ENCODE assay signal across 8 cellular contexts in the genomic region with DNA sequence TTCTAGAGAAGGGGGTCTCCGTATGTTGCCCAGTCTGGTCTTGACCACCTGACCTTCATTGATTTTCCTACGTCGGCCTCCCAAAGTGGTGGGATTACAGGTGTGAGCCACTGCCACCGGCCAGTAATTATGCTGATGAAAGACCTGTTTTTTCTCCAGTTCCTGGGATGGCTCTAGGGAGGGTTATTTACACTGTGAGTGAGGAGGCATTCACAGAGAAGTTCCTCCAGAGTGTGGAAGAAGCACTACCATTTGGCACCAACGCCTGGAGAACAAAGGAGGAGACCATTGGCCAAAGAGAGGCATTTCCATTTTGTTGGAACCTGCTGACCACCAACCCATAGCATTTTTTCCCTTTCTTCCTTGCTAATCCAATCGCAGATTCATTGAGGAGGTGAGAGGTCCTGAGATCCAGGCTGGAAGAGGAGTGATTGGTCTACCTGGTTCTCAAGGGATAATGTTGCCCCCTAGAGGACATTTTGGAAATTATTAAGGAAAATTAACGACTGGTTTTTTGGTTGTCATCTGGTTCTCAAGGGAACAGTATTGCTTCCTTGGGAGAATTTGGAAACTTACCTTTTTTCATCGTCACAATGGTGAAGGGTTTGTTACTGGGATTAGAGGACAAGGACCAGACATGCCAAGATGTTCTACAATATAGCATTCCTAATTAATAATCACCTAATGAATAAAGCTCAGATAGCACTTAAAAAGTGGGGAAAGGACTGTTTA. TPM values are rescaled to one million over a fixed set of nuclear protein-coding genes. Genes with fewer than 3 reads are reported as not detected.
A peak's percentile ranks its signal among the peaks of the same experiment; 100 is the strongest.
DNase-seq lines count a peak whose midpoint lies in the region; ATAC-seq, FAIRE-seq and TF ChIP-seq lines count a peak whose summit lies in the region.

No MANE protein-coding gene starts in this region.

- H3K9me3 ChIP-seq in keratinocyte (ENCODE audit: control insufficient read depth, low read depth, low read length), result no peaks in the 10 kb centered on the region
- H3K9me3 ChIP-seq in testis, result no peaks in the 10 kb centered on the region

- ATAC-seq in GM19455 (IDR thresholded peaks at IDR 0.05; ENCODE audit: unreplicated experiment), result no peak
- ATAC-seq in HG03280 (IDR thresholded peaks at IDR 0.05; ENCODE audit: unreplicated experiment), result no peak

- no peak overlapping the region for H3K9ac ChIP-seq in keratinocyte (ENCODE audit: control insufficient read depth, extremely low read depth, insufficient read depth, low read length)

- peaks cover 15% of the 10 kb centered on the region for H3K4me1 ChIP-seq in keratinocyte (ENCODE audit: control insufficient read depth, extremely low read depth, insufficient read depth, low read length)
- no peaks in the 10 kb centered on the region for H3K4me1 ChIP-seq in testis

- H3K36me3 ChIP-seq in brain microvascular endothelial cell (replicated peaks) (no peaks in the 10 kb centered on the region), keratinocyte (ENCODE audit: control insufficient read depth in 2 of 2, extremely low read depth in 1 of 2, insufficient read depth in 2 of 2, low read length in 2 of 2) (no peaks in the 10 kb centered on the region), testis (ENCODE audit: low read depth, missing control alignments) (no peaks in the 10 kb centered on the region)

- H3K27ac ChIP-seq in brain microvascular endothelial cell (no peak overlapping the region), keratinocyte (ENCODE audit: control insufficient read depth, insufficient read depth, low read length) (no peak overlapping the region), testis (no peak overlapping the region)

- peak; percentile 49 for DNase-seq in DMS79 (lab: John Stamatoyannopoulos, UW)
- peak; percentile 88 for DNase-seq in NCI-H82 treated with DMSO at 0.1 percent for 48 hours (lab: John Stamatoyannopoulos, UW; ENCODE audit: unreplicated experiment)
- DNase-seq in brain microvascular endothelial cell, result peak; percentile 47
- DNase-seq in keratinocyte (ENCODE audit: low read depth, low spot score), result no peak
- peak; percentile 40 for DNase-seq in testis

- TF ChIP-seq CTCF in brain microvascular endothelial cell (IDR thresholded peaks at IDR 0.05; ENCODE audit: low read depth, low read length, missing control alignments) (peak; percentile 67), keratinocyte (optimal IDR thresholded peaks at IDR 0.05 in 1 of 3, IDR thresholded peaks at IDR 0.05 in 1 of 3, conservative IDR thresholded peaks at IDR 0.05 in 1 of 3; ENCODE audit: extremely low read depth in 1 of 3, insufficient read depth in 2 of 3, low read length in 3 of 3) (peak; percentile 44 to 61 (median 60)), testis (IDR thresholded peaks at IDR 0.05) (peak; percentile 71 to 81 (median 81))

- FAIRE-seq in keratinocyte (lab: Jason Lieb, UNC), result peak; percentile 93

- no peaks in the 10 kb centered on the region for H4K20me1 ChIP-seq in keratinocyte (ENCODE audit: control insufficient read depth, extremely low read depth, insufficient read depth, low read length)

- peak overlapping the region; percentile 72 for H2AFZ ChIP-seq in keratinocyte (ENCODE audit: control insufficient read depth, low read length)

- H3K27me3 ChIP-seq in brain microvascular endothelial cell (replicated peaks) (no peaks in the 10 kb centered on the region), keratinocyte (ENCODE audit: control insufficient read depth, extremely low read depth, insufficient read depth, low read length) (no peaks in the 10 kb centered on the region), testis (no peaks in the 10 kb centered on the region)

- H3K79me2 ChIP-seq in keratinocyte (ENCODE audit: control insufficient read depth, insufficient read depth, low read length), result no peaks in the 10 kb centered on the region

- peak; percentile 87 for TF ChIP-seq RAD21 in Ishikawa (IDR thresholded peaks at IDR 0.05; ENCODE audit: low read depth)

- dilution Hi-C loops in keratinocyte (cut with MboI; ENCODE audit: extremely low pct_ligation_motif_present, low sequenced_read_pairs), result no loop called here

- no peak for TF ChIP-seq EP300 in Ishikawa (IDR thresholded peaks at IDR 0.05; ENCODE audit: borderline replicate concordance)

- intact Hi-C loops in testis (cut with DNase I; ENCODE audit: low total_unique reads), result loop anchor here (10.0 kb wide), 1 partner anchor 50 kb away; no protein-coding TSS in a partner anchor

- no peak overlapping the region for H3K4me3 ChIP-seq in brain microvascular endothelial cell (ENCODE audit: low read depth, low read length)
- no peak overlapping the region for H3K4me3 ChIP-seq in keratinocyte (ENCODE audit: control insufficient read depth in 2 of 3, extremely low read depth in 1 of 3, insufficient read depth in 2 of 3, low read depth in 1 of 3, low read length in 3 of 3)
- no peak overlapping the region for H3K4me3 ChIP-seq in testis

- no peaks in the 10 kb centered on the region for H3K9me1 ChIP-seq in keratinocyte (ENCODE audit: control insufficient read depth, extremely low read depth, insufficient read depth, low read length)

- H3K4me2 ChIP-seq in keratinocyte (ENCODE audit: control insufficient read depth, extremely low read depth, insufficient read depth, low read depth, low read length), result peak overlapping the region; percentile 22

- TF ChIP-seq POLR2A in testis (IDR thresholded peaks at IDR 0.05), result no peak

- in situ Hi-C loops in brain microvascular endothelial cell (cut with HindIII; ENCODE audit: low pct_ligation_motif_present, low sequenced_read_pairs), result no loop called here

- 48 to 49% methylated on average over 8 of the region's 8 CpGs for WGBS in testis, 2 donors

TF ChIP-seq in Ishikawa, 13 proteins besides CTCF, POLR2A, EP300 and RAD21 (continues in another document):
- TF ChIP-seq TAF1 (IDR thresholded peaks at IDR 0.05; ENCODE audit: low read depth) (no peak), ZBTB7A (IDR thresholded peaks at IDR 0.05; ENCODE audit: low read depth) (no peak), CREB1 (IDR thresholded peaks at IDR 0.05; ENCODE audit: low read depth) (no peak), CEBPB (IDR thresholded peaks at IDR 0.05) (no peak), FOXM1 (IDR thresholded peaks at IDR 0.05; ENCODE audit: borderline replicate concordance, low read depth) (no peak), NFIC (IDR thresholded peaks at IDR 0.05) (no peak), EGR1 (IDR thresholded peaks at IDR 0.05) (no peak)
- TF ChIP-seq, protein P1, sequence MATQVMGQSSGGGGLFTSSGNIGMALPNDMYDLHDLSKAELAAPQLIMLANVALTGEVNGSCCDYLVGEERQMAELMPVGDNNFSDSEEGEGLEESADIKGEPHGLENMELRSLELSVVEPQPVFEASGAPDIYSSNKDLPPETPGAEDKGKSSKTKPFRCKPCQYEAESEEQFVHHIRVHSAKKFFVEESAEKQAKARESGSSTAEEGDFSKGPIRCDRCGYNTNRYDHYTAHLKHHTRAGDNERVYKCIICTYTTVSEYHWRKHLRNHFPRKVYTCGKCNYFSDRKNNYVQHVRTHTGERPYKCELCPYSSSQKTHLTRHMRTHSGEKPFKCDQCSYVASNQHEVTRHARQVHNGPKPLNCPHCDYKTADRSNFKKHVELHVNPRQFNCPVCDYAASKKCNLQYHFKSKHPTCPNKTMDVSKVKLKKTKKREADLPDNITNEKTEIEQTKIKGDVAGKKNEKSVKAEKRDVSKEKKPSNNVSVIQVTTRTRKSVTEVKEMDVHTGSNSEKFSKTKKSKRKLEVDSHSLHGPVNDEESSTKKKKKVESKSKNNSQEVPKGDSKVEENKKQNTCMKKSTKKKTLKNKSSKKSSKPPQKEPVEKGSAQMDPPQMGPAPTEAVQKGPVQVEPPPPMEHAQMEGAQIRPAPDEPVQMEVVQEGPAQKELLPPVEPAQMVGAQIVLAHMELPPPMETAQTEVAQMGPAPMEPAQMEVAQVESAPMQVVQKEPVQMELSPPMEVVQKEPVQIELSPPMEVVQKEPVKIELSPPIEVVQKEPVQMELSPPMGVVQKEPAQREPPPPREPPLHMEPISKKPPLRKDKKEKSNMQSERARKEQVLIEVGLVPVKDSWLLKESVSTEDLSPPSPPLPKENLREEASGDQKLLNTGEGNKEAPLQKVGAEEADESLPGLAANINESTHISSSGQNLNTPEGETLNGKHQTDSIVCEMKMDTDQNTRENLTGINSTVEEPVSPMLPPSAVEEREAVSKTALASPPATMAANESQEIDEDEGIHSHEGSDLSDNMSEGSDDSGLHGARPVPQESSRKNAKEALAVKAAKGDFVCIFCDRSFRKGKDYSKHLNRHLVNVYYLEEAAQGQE (IDR thresholded peaks at IDR 0.05; ENCODE audit: low read depth), result no peak
- TF ChIP-seq, protein P2, sequence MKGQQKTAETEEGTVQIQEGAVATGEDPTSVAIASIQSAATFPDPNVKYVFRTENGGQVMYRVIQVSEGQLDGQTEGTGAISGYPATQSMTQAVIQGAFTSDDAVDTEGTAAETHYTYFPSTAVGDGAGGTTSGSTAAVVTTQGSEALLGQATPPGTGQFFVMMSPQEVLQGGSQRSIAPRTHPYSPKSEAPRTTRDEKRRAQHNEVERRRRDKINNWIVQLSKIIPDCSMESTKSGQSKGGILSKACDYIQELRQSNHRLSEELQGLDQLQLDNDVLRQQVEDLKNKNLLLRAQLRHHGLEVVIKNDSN (IDR thresholded peaks at IDR 0.05), result no peak

RNA-seq across cellular contexts. Expression of a gene that starts 5.5 kb away (rescaled TPM):
- 58.7 to 107 TPM (median 102 TPM) in 3 replicates for polyA plus RNA-seq in keratinocyte
- polyA plus RNA-seq in keratinocyte (2011; ENCODE audit: low read depth), result 22.6 TPM
- 78.1 and 80.2 TPM in 2 replicates for polyA plus RNA-seq in keratinocyte (2011; cell fraction: cytosol; rRNA removed)
- polyA plus RNA-seq in keratinocyte (2011; cell fraction: nucleus; rRNA removed), result 51.1 and 61.4 TPM in 2 replicates
- polyA plus RNA-seq in keratinocyte (2012; ENCODE audit: low replicate concordance), result 47.7 and 86.4 TPM in 2 replicates
- 41.4 to 55.0 TPM (median 42.4 TPM) in 3 replicates for polyA minus RNA-seq in keratinocyte
- polyA minus RNA-seq in keratinocyte (2011; cell fraction: cytosol; rRNA and poly(A)+ RNA removed), result 32.4 TPM
- 11.6 and 20.2 TPM in 2 replicates for polyA minus RNA-seq in keratinocyte (2011; cell fraction: nucleus; rRNA and poly(A)+ RNA removed)
- total RNA-seq in testis, result 100 to 1,000 TPM; 105 to 124 TPM
- polyA plus RNA-seq in testis (ENCODE audit: insufficient read depth, low read depth, low replicate concordance), result 185 TPM

RNA-seq across cellular contexts. Expression of a gene that starts 11.5 kb away (rescaled TPM):
- polyA plus RNA-seq in keratinocyte (2.9 to 12.6 TPM (median 5.6 TPM) in 3 replicates), testis (ENCODE audit: insufficient read depth, low read depth, low replicate concordance) (25.4 TPM)
- 14.6 TPM for polyA plus RNA-seq in keratinocyte (2011; ENCODE audit: low read depth)
- polyA plus RNA-seq in keratinocyte (2011; cell fraction: cytosol; rRNA removed), result 5.8 and 6.6 TPM in 2 replicates
- polyA plus RNA-seq in keratinocyte (2011; cell fraction: nucleus; rRNA removed), result 21.0 and 21.7 TPM in 2 replicates
- polyA plus RNA-seq in keratinocyte (2012; ENCODE audit: low replicate concordance), result 11.7 and 33.6 TPM in 2 replicates
- 4.5 to 37.4 TPM (median 8.4 TPM) in 3 replicates for polyA minus RNA-seq in keratinocyte
- 13.8 TPM for polyA minus RNA-seq in keratinocyte (2011; cell fraction: cytosol; rRNA and poly(A)+ RNA removed)
- 13.6 and 27.9 TPM in 2 replicates for polyA minus RNA-seq in keratinocyte (2011; cell fraction: nucleus; rRNA and poly(A)+ RNA removed)
- total RNA-seq in testis, result 10 to 100 TPM; 45.2 to 47.3 TPM
